ENCODE assay signal across 9 cellular contexts in the genomic region with DNA sequence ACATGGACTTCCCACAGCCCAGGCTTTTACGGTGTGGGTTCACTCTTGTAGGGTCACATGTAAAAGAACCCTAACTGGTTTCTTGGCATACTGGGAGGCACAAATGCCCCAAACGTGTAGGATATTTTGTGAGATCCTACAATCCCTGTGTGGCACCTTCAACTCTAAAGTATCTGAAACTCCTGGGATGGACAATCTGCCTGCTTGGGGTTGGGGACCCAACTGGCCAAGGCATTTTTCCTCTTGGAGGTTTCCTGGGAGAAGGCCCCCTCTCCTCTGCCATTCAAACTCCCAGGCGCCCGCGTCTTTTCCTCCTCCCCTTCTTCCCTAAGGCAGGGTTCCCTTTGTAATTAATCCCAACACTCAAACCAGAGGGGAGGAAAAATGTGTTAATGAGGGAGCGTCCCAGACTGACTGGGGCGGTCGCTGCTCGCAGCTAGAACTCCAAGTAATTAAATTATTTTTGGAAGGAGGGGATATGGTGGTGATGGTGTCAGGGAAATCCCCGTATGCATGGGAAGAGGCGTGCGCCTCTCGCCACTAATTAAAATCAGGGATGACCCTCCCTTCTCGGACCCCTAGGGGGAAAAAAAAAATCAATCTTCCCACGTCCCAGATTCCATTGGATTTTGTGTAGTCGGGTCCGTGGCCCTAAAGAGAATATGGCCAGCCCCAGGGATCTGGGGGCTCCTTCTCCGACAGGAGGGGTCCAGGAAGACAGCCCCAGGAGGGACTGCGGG. TPM values are rescaled to one million over a fixed set of nuclear protein-coding genes. Genes with fewer than 3 reads are reported as not detected.
DNase-seq lines count a peak whose midpoint lies in the region; ATAC-seq and TF ChIP-seq lines count a peak whose summit lies in the region.
"Had no signal": no experiment of that assay in that cellular context is flagged by ENCODE, and none has a peak within 500 bp of the region (broad histone marks: within the 10 kb centered on the region; RNA-seq: fewer than 3 reads in every experiment).

No MANE protein-coding gene starts in this region.

- DNase-seq in activated naive CD4-positive, alpha-beta T cell treated with Interleukin-2 at 50 U/mL for 16 hours, result no peak
- peak; percentile 15 for DNase-seq in colonic mucosa
- peak in 1 of 2 experiments; percentile 36 for DNase-seq in mesothelial cell of epicardium (ENCODE audit: low spot score in 2 of 2, unreplicated experiment in 2 of 2)
- DNase-seq in upper lobe of left lung, result no peak
- no peak for DNase-seq in cerebellar nuclear complex (lab: John Stamatoyannopoulos, UW)

- H3K36me3 Mint-ChIP-seq in activated naive CD4-positive, alpha-beta T cell treated with anti-CD3 and anti-CD28 coated beads, Interleukin-2, amount 50 U/mL, for 24 hours, result no peaks in the 10 kb centered on the region
- H3K36me3 Mint-ChIP-seq in mesothelial cell of epicardium, result no peaks in the 10 kb centered on the region

- intact Hi-C loops in colonic mucosa (cut with DNase I), result no loop called here

- peak overlapping the region; percentile 47 for H3K4me3 Mint-ChIP-seq in activated naive CD4-positive, alpha-beta T cell treated with anti-CD3 and anti-CD28 coated beads, Interleukin-2, amount 50 U/mL, for 24 hours
- H3K4me3 Mint-ChIP-seq in mesothelial cell of epicardium, result peak overlapping the region; percentile 70

- H3K4me1 ChIP-seq in colonic mucosa (no peaks in the 10 kb centered on the region), upper lobe of left lung (peaks cover 15 to 41% (median 27%) of the 10 kb centered on the region in 4 donors)

- peaks cover 12% of the 10 kb centered on the region for H3K4me1 Mint-ChIP-seq in activated naive CD4-positive, alpha-beta T cell treated with anti-CD3 and anti-CD28 coated beads, Interleukin-2, amount 50 U/mL, for 24 hours
- H3K4me1 Mint-ChIP-seq in mesothelial cell of epicardium, result peaks cover 40% of the 10 kb centered on the region

- H3K36me3 ChIP-seq in colonic mucosa, result no peaks in the 10 kb centered on the region
- no peaks in the 10 kb centered on the region for H3K36me3 ChIP-seq in upper lobe of left lung

- no peak for TF ChIP-seq CTCF in colonic mucosa (IDR thresholded peaks at IDR 0.05)
- TF ChIP-seq CTCF in mesothelial cell of epicardium (IDR thresholded peaks at IDR 0.05; ENCODE audit: unreplicated experiment), result peak; percentile 39
- peak in 1 of 6 experiments; percentile 5 for TF ChIP-seq CTCF in upper lobe of left lung (IDR thresholded peaks at IDR 0.05)

- no peak for TF ChIP-seq POLR2A in upper lobe of left lung (IDR thresholded peaks at IDR 0.05)

- no peak overlapping the region for H3K27ac Mint-ChIP-seq in activated naive CD4-positive, alpha-beta T cell treated with anti-CD3 and anti-CD28 coated beads, Interleukin-2, amount 50 U/mL, for 24 hours
- peak overlapping the region; percentile 78 for H3K27ac Mint-ChIP-seq in mesothelial cell of epicardium

- H3K27ac ChIP-seq in colonic mucosa, result no peak overlapping the region
- peak overlapping the region; percentile 52 to 87 (median 72) for H3K27ac ChIP-seq in upper lobe of left lung
- H3K27ac ChIP-seq: C4-2B had no signal

- 38 to 43% methylated on average over 18 to 19 of the region's 19 CpGs for WGBS in upper lobe of left lung, 2 donors

- H3K9me3 Mint-ChIP-seq in activated naive CD4-positive, alpha-beta T cell treated with anti-CD3 and anti-CD28 coated beads, Interleukin-2, amount 50 U/mL, for 24 hours, result no peaks in the 10 kb centered on the region
- H3K9me3 Mint-ChIP-seq in mesothelial cell of epicardium, result no peaks in the 10 kb centered on the region

- peaks cover 12% of the 10 kb centered on the region for H3K27me3 Mint-ChIP-seq in activated naive CD4-positive, alpha-beta T cell treated with anti-CD3 and anti-CD28 coated beads, Interleukin-2, amount 50 U/mL, for 24 hours
- no peaks in the 10 kb centered on the region for H3K27me3 Mint-ChIP-seq in mesothelial cell of epicardium (ENCODE audit: low read depth)

- no peaks in the 10 kb centered on the region for H3K27me3 ChIP-seq in colonic mucosa
- H3K27me3 ChIP-seq in upper lobe of left lung, result peaks cover 0 to 13% (median 6%) of the 10 kb centered on the region in 4 donors

- no peak for TF ChIP-seq EP300 in upper lobe of left lung (IDR thresholded peaks at IDR 0.05)

- H3K9me3 ChIP-seq in colonic mucosa (no peaks in the 10 kb centered on the region), upper lobe of left lung (no peaks in the 10 kb centered on the region)

- H3K4me3 ChIP-seq in colonic mucosa, result peak overlapping the region; percentile 59
- peak overlapping the region; percentile 52 to 79 (median 70) for H3K4me3 ChIP-seq in upper lobe of left lung

- ATAC-seq in upper lobe of left lung (ENCODE audit: low FRiP score in 2 of 2), result peak in 1 of 2 donors; percentile 7
- no peak for ATAC-seq in GM21447 (IDR thresholded peaks at IDR 0.05; ENCODE audit: unreplicated experiment)
- no peak for ATAC-seq in HG02763 (IDR thresholded peaks at IDR 0.05; ENCODE audit: unreplicated experiment)

- H3K9ac ChIP-seq in colonic mucosa (ENCODE audit: low read depth in 2 of 2, low read length in 2 of 2), result peak overlapping the region in 1 of 2 donors; percentile 64

RNA-seq across cellular contexts. Expression of a gene that starts 0.7 kb away (rescaled TPM):
- total RNA-seq in colonic mucosa (10 to 100 TPM in 1 of 2 donors, 1 to 10 TPM in 1; 3.9 to 10.3 TPM), mesothelial cell of epicardium (55.5 to 59.5 TPM (median 57.2 TPM) in 3 replicates), upper lobe of left lung (1 to 10 TPM; 2.0 to 4.8 (median 2.7) TPM)

RNA-seq across cellular contexts. Expression of a gene that starts 32.8 kb away (rescaled TPM):
- total RNA-seq in colonic mucosa (under 1 TPM in 1 of 2 donors, not detected in 1; 0.12 TPM), mesothelial cell of epicardium (0.27 to 0.38 TPM (median 0.32 TPM) in 3 replicates), upper lobe of left lung (1 to 10 TPM in 1 of 6 donors, under 1 TPM in 2, not detected in 3; 0.20 to 1.0 (median 0.33) TPM)

RNA-seq across cellular contexts. Expression of a gene that starts 56.5 kb away (rescaled TPM):
- 10 to 100 TPM; 83.5 to 88.0 TPM for total RNA-seq in colonic mucosa
- 94.6 to 106 TPM (median 104 TPM) in 3 replicates for total RNA-seq in mesothelial cell of epicardium
- 100 to 1,000 TPM in 2 of 6 donors, 10 to 100 TPM in 4; 55.9 to 116 (median 70.8) TPM for total RNA-seq in upper lobe of left lung

RNA-seq across cellular contexts. Expression of a gene that starts 56.7 kb away (rescaled TPM):
- total RNA-seq in colonic mucosa (100 to 1,000 TPM; 154 to 163 TPM), mesothelial cell of epicardium (178 to 183 TPM (median 180 TPM) in 3 replicates), upper lobe of left lung (100 to 1,000 TPM in 5 of 6 donors, 10 to 100 TPM in 1; 99.4 to 165 (median 141) TPM)
